In the genomic region with DNA sequence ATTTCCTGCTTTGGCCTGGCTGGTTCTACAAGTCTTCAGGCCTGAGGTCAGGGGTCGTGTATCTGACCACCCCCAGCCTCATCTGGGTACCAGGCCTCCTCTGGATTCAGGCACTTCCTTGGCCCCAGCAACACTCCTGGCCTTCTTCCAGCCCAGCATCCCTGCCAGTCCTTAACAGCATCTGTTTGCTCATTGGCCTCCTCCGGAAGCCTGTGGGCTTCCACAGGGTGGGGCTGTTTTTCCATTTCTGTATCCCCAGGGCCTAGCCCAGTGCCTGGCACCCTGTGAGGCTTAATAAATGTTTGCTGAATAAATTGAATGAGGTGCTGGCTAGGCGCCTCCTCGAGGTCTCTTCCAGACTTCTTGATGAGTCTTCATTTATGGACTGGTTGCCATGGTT, we compare ENCODE assay signal across 14 cellular contexts.
DNase-seq lines count a peak whose midpoint lies in the region; ATAC-seq lines count a peak whose summit lies in the region.
"Had no signal": no experiment of that assay in that cellular context is flagged by ENCODE, and none has a peak within 500 bp of the region (broad histone marks: within the 10 kb centered on the region; RNA-seq: fewer than 3 reads in every experiment).

No MANE protein-coding gene starts in this region.

- in situ Hi-C loops in ACHN (cut with HindIII; ENCODE audit: low pct_ligation_motif_present, low pct_unique_long_range_greater_than_20kb, low sequenced_read_pairs) (no loop called here), KBM-7 (cut with MboI; ENCODE audit: low pct_unique_long_range_greater_than_20kb, low sequenced_read_pairs) (loop anchor here (25.0 kb wide), 1 partner anchor 214 kb away; a partner anchor contains a TSS)

- DNase-seq in ACHN (peak; percentile 10), D341Med (ENCODE audit: low spot score) (peak; percentile 34), NCI-H446 (lab: John Stamatoyannopoulos, UW) (peak; percentile 17 to 67), globus pallidus (ENCODE audit: low spot score) (peak; percentile 31), GF-D8 (lab: John Stamatoyannopoulos, UW) (no peak), KBM-7 (no peak), foreskin melanocyte (no peak)
- DNase-seq: activated naive CD4-positive, alpha-beta T cell treated with anti-CD3 and anti-CD28 coated beads, Interleukin-2, amount 10 ng/mL, durations not matched to agents 7 days and 5 days; heart left ventricle; NK-92 treated with Interleukin-12 subunit alpha and Interleukin-12 subunit beta, amount 100 ng/mL, for 24 hours; stimulated activated CD4-positive, alpha-beta T cell treated with anti-CD3 and anti-CD28 coated beads, Interleukin-4, amount 100 ng/mL, for 1 hour; T-helper 2 cell had no signal

- ATAC-seq in GM21390 (IDR thresholded peaks at IDR 0.05; ENCODE audit: unreplicated experiment) = no peak
- ATAC-seq: heart left ventricle, sciatic nerve had no signal

Comparison
In these comparisons a context has a peak if more than half of its experiments do, and no peak if none do; other contexts are left out.
1. DNase-seq: peak in ACHN (single experiment), D341Med (single experiment), NCI-H446 (2 of 2) and globus pallidus (single experiment); none in GF-D8 (single experiment), KBM-7 (single experiment) and foreskin melanocyte (single experiment).